In the genomic region with DNA sequence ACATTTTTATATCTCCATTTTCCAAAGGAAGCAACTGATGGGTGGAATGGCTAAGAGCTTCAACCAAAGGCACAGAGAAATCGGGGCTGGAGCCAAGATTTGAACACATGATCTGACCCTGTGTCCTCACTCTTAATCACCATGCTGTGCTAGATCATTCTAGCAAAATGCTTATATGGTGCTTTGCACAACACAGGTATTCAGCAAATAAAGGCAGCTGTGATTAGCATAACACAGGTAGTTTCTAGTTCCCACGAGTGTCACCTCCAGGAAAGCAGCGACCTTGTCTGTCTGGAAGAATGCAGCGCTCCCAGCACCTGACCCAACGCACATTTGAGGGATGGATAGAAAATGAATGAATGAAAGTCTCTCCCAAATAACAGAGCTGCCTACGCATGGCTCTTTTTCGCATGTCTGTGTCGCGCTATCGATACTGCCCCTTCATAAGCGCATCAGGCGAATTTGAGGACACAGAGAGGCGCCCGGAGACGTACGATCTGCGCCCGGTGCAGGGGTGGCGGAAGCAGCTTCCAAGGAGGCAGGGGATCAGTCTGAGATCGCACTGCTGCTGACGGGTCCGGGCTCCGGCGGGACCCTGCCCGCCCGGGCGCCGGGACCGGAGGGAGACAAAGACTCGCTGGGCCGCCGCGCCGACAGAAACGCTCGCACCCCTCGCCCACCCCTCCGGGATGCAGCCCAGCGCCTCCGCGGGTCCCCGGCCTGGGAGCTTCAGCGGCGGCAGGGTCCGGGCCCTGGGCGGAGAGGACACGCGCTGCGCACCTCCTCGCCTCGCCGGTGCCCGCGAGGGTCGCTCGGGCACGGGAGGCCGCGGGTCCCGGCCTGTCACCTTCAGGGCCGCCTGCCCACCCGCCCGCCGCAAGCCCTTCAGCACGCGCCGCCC, we compare ENCODE assay signal across 8 cellular contexts. TPM values are rescaled to one million over a fixed set of nuclear protein-coding genes. Genes with fewer than 3 reads are reported as not detected.
A peak's percentile ranks its signal among the peaks of the same experiment; 100 is the strongest.
DNase-seq lines count a peak whose midpoint lies in the region; ATAC-seq and TF ChIP-seq lines count a peak whose summit lies in the region.

No MANE protein-coding gene starts in this region.

- H3K36me3 ChIP-seq in BE2C (no peaks in the 10 kb centered on the region), aorta (ENCODE audit: control insufficient read depth in 1 of 2, insufficient read depth in 2 of 2, low read length in 1 of 2) (no peaks in the 10 kb centered on the region)

- no peaks in the 10 kb centered on the region for H3K36me3 Mint-ChIP-seq in natural killer cell treated with Interleukin-12 subunit alpha and Interleukin-12 subunit beta and Interleukin-15 and Interleukin-18, amount 100 ng/mL, for 72 hours

- peak; percentile 17 for ATAC-seq in GM18909 (IDR thresholded peaks at IDR 0.05; ENCODE audit: poor library complexity, unreplicated experiment)
- ATAC-seq in HG03196 (IDR thresholded peaks at IDR 0.05; ENCODE audit: unreplicated experiment): peak; percentile 37
- peak; percentile 24 to 56 for ATAC-seq in natural killer cell treated with Interleukin-12 subunit alpha and Interleukin-12 subunit beta and Interleukin-15 and Interleukin-18, amount 100 ng/mL, for 72 hours
- ATAC-seq in aorta (ENCODE audit: low FRiP score): peak; percentile 8

- H3K27me3 ChIP-seq in BE2C: no peaks in the 10 kb centered on the region
- no peaks in the 10 kb centered on the region for H3K27me3 ChIP-seq in aorta (ENCODE audit: control insufficient read depth in 1 of 2, insufficient read depth in 2 of 2, low read length in 1 of 2)

- no peak overlapping the region for H3K27ac ChIP-seq in aorta (ENCODE audit: low read depth in 1 of 2, low read length in 2 of 2)

- DNase-seq in BE2C: peak; percentile 24
- DNase-seq in UCSD-AML1 (lab: John Stamatoyannopoulos, UW; ENCODE audit: unreplicated experiment): peak; percentile 30
- DNase-seq in epithelial cell of proximal tubule (ENCODE audit: low read depth): no peak
- DNase-seq in natural killer cell treated with Interleukin-12 subunit alpha and Interleukin-12 subunit beta and Interleukin-15 and Interleukin-18, amount 100 ng/mL, for 72 hours (ENCODE audit: low spot score): no peak
- peak in 1 of 2 donors; percentile 82 for DNase-seq in aorta
- DNase-seq in putamen (ENCODE audit: low spot score): no peak

- H3K27ac Mint-ChIP-seq in natural killer cell treated with Interleukin-12 subunit alpha and Interleukin-12 subunit beta and Interleukin-15 and Interleukin-18, amount 100 ng/mL, for 72 hours: peak overlapping the region; percentile 9 to 76

- no peaks in the 10 kb centered on the region for H3K9me3 Mint-ChIP-seq in natural killer cell treated with Interleukin-12 subunit alpha and Interleukin-12 subunit beta and Interleukin-15 and Interleukin-18, amount 100 ng/mL, for 72 hours

- peaks cover 38 to 45% of the 10 kb centered on the region in 2 donors for H3K4me1 Mint-ChIP-seq in natural killer cell treated with Interleukin-12 subunit alpha and Interleukin-12 subunit beta and Interleukin-15 and Interleukin-18, amount 100 ng/mL, for 72 hours (ENCODE audit: low read depth in 2 of 2)

- intact Hi-C loops in aorta (cut with DNase I): no loop called here

- no peaks in the 10 kb centered on the region for H3K27me3 Mint-ChIP-seq in natural killer cell treated with Interleukin-12 subunit alpha and Interleukin-12 subunit beta and Interleukin-15 and Interleukin-18, amount 100 ng/mL, for 72 hours

- H3K9me3 ChIP-seq in BE2C (no peaks in the 10 kb centered on the region), aorta (ENCODE audit: control insufficient read depth, low read length) (no peaks in the 10 kb centered on the region)

- 0 to 1% methylated on average over 39 to 67 of the region's 67 CpGs for WGBS in aorta, 2 donors

- peak overlapping the region; percentile 82 for H3K4me3 Mint-ChIP-seq in natural killer cell treated with Interleukin-12 subunit alpha and Interleukin-12 subunit beta and Interleukin-15 and Interleukin-18, amount 100 ng/mL, for 72 hours

- H3K4me1 ChIP-seq in BE2C (no peaks in the 10 kb centered on the region), aorta (ENCODE audit: control insufficient read depth in 1 of 2, insufficient read depth in 2 of 2, low read length in 2 of 2) (no peaks in the 10 kb centered on the region)

- H3K4me3 ChIP-seq in BE2C (ENCODE audit: low read depth, low read length) (peak overlapping the region; percentile 94), epithelial cell of proximal tubule (ENCODE audit: low read depth, low read length) (peak overlapping the region; percentile 76), aorta (ENCODE audit: low read length in 2 of 2) (peak overlapping the region; percentile 84 to 88)

- TF ChIP-seq CTCF in BE2C (IDR thresholded peaks at IDR 0.05; ENCODE audit: low read depth, low read length) (no peak), epithelial cell of proximal tubule (conservative IDR thresholded peaks at IDR 0.05; ENCODE audit: low read depth, low read length) (no peak)

RNA-seq across cellular contexts. Expression of gene EPS15L1, which starts 0.6 kb away (rescaled TPM):
- polyA plus RNA-seq in BE2C (2012; ENCODE audit: insufficient read depth, insufficient read length, low read depth): 68.7 TPM
- total RNA-seq in epithelial cell of proximal tubule (5.8 and 10.1 TPM in 2 replicates), aorta (10 to 100 TPM; 32.3 to 44.7 TPM)
- 10 to 100 TPM; 66.6 to 78.4 TPM for total RNA-seq in natural killer cell treated with Interleukin-12 subunit alpha and Interleukin-12 subunit beta and Interleukin-15 and Interleukin-18, amount 100 ng/mL, for 72 hours
- 10 to 100 TPM in 1 of 2 donors, 1 to 10 TPM in 1; 7.1 to 15.7 TPM for polyA plus RNA-seq in aorta

RNA-seq across cellular contexts. Expression of gene CALR3, which starts 24.8 kb away (rescaled TPM):
- not detected for polyA plus RNA-seq in BE2C (2012; ENCODE audit: insufficient read depth, insufficient read length, low read depth)
- not detected in 2 replicates for total RNA-seq in epithelial cell of proximal tubule
- total RNA-seq in natural killer cell treated with Interleukin-12 subunit alpha and Interleukin-12 subunit beta and Interleukin-15 and Interleukin-18, amount 100 ng/mL, for 72 hours: not detected
- total RNA-seq in aorta: not detected
- not detected for polyA plus RNA-seq in aorta

RNA-seq across cellular contexts. Expression of gene C19orf44, which starts 25.0 kb away (rescaled TPM):
- 13.8 TPM for polyA plus RNA-seq in BE2C (2012; ENCODE audit: insufficient read depth, insufficient read length, low read depth)
- total RNA-seq in epithelial cell of proximal tubule: 4.6 TPM in 2 replicates
- total RNA-seq in natural killer cell treated with Interleukin-12 subunit alpha and Interleukin-12 subunit beta and Interleukin-15 and Interleukin-18, amount 100 ng/mL, for 72 hours: 1 to 10 TPM; 3.3 to 7.5 TPM
- 1 to 10 TPM; 3.6 to 6.4 TPM for total RNA-seq in aorta
- polyA plus RNA-seq in aorta: 1 to 10 TPM; 1.4 to 8.2 TPM

Comparison
In these comparisons a context has a peak if more than half of its experiments do, and no peak if none do; other contexts are left out.
1. DNase-seq: peak in BE2C (single experiment) and UCSD-AML1 (single experiment); none in epithelial cell of proximal tubule (single experiment), natural killer cell treated with Interleukin-12 subunit alpha and Interleukin-12 subunit beta and Interleukin-15 and Interleukin-18, amount 100 ng/mL, for 72 hours (single experiment) and putamen (single experiment).
2. Peak in every context shown above with its lines, with median percentiles within 50 percentile points of each other: H3K4me3 ChIP-seq and ATAC-seq.